In genomic region chr15:29364429-29365078, GRCh38 we compare ENCODE assay signal across 11 cellular contexts.
DNase-seq lines count a peak whose midpoint lies in the region; ATAC-seq and TF ChIP-seq lines count a peak whose summit lies in the region.
"Had no signal": no experiment of that assay in that cellular context is flagged by ENCODE, and none has a peak within 500 bp of the region (broad histone marks: within the 10 kb centered on the region; RNA-seq: fewer than 3 reads in every experiment).

No MANE protein-coding gene starts in this region.

- DNase-seq in AG20443 (ENCODE audit: low spot score) (peak; percentile 30), HT1080 (ENCODE audit: low read depth) (peak; percentile 61), WERI-Rb-1 (no peak), left colon (peak in 1 of 2 donors; percentile 18), NCI-H2081 treated with DMSO at 0.1 percent for 48 hours (lab: John Stamatoyannopoulos, UW) (no peak)
- DNase-seq: NCI-H446; stimulated activated naive CD4-positive, alpha-beta T cell had no signal

- ATAC-seq in left colon = peak; percentile 74
- ATAC-seq in HG03565 (IDR thresholded peaks at IDR 0.05; ENCODE audit: unreplicated experiment) = no peak
- no peak for ATAC-seq in HG02938 (IDR thresholded peaks at IDR 0.05; ENCODE audit: unreplicated experiment)
- no peak for ATAC-seq in GM21786 (IDR thresholded peaks at IDR 0.05; ENCODE audit: unreplicated experiment)

- H3K4me3 ChIP-seq in WERI-Rb-1 (ENCODE audit: low read depth, low read length) = no peak overlapping the region

- peaks cover 9% of the 10 kb centered on the region for H3K9me3 ChIP-seq in WERI-Rb-1 (ENCODE audit: severe bottlenecking)
- H3K9me3 ChIP-seq: neutrophil had no signal

- no peaks in the 10 kb centered on the region for H3K36me3 ChIP-seq in WERI-Rb-1
- H3K36me3 ChIP-seq: neutrophil had no signal

- 0 out of 2 replicates have a peak, but pooled peaks have one; percentile 16 for TF ChIP-seq CTCF in WERI-Rb-1 (IDR thresholded peaks at IDR 0.05; ENCODE audit: low read depth, low read length)

- no peak overlapping the region for H3K27ac ChIP-seq in WERI-Rb-1
- H3K27ac ChIP-seq: neutrophil had no signal

- intact Hi-C loops in left colon (cut with DNase I, micrococcal nuclease) = no loop called here

- H3K27me3 ChIP-seq in WERI-Rb-1 (ENCODE audit: insufficient read depth, low read depth, severe bottlenecking) = peaks cover 69% of the 10 kb centered on the region
- H3K27me3 ChIP-seq: neutrophil had no signal

Comparison
In these comparisons a context has a peak if more than half of its experiments do, and no peak if none do; other contexts are left out.
1. DNase-seq: peak in AG20443 (single experiment) and HT1080 (single experiment); none in WERI-Rb-1 (single experiment) and NCI-H2081 treated with DMSO at 0.1 percent for 48 hours (single experiment).